ENCODE assay signal across 10 cellular contexts in the genomic region with DNA sequence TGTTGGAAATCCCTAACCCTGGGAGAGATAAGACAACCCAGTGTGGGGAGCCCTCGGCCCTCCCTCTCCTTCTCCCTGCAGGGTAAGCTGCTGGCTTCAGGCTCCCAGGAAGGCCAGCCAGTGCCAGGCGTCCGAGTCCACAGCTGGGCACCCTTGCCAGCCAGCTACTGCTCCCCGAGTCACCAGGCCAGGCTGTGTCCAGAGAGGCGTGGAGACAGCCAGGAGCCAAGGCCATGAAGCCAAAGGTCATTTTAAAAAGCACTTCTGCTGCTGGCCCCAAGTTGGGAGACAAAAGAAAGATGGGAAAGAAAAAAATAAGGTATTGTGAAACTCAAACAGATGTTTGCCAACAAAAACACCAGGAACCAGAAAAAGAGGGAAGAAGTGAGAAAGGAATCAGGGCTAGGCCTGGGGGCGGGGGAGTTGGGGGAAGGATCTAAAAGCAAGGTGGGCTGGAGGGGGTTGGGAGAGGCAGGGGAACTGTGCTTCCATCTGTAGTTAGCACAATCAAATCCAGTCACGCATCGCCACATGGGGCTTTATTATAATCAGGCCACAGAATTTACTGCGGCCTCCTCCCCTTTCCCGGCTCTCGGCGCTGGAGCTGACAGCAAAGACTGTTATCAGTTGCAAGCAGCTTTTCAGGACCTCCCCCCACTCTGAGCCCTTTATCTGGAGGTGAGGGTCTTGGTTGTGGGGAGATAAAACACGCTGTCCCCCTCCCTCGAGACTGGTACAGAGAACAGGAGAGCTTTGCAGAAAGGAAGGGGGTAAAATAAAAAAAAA. TPM values are rescaled to one million over a fixed set of nuclear protein-coding genes. Genes with fewer than 3 reads are reported as not detected.
DNase-seq lines count a peak whose midpoint lies in the region; ATAC-seq and TF ChIP-seq lines count a peak whose summit lies in the region.
"Had no signal": no experiment of that assay in that cellular context is flagged by ENCODE, and none has a peak within 500 bp of the region (broad histone marks: within the 10 kb centered on the region; RNA-seq: fewer than 3 reads in every experiment).

No MANE protein-coding gene starts in this region.

- peak overlapping the region; percentile 100 for H3K27ac Mint-ChIP-seq in neural progenitor cell

- H3K79me2 ChIP-seq in neural progenitor cell (ENCODE audit: low read depth) = no peaks in the 10 kb centered on the region
- no peaks in the 10 kb centered on the region for H3K79me2 ChIP-seq in PC-9 (ENCODE audit: low read depth)

- DNase-seq in C1 segment of cervical spinal cord (lab: John Stamatoyannopoulos, UW) (peak in 12 of 14 donors; percentile 4 to 77 (median 56)), WERI-Rb-1 (peak; percentile 91), foreskin fibroblast (peak; percentile 22 to 59), neural progenitor cell (ENCODE audit: low spot score) (peak; percentile 73), PC-9 (no peak)
- DNase-seq in activated naive CD4-positive, alpha-beta T cell (lab: John Stamatoyannopoulos, UW) = no peak
- DNase-seq: activated CD4-positive, alpha-beta T cell treated with anti-CD3 and anti-CD28 coated beads, Interleukin-2, amount 50 U/mL, for 4 hours; effector CD4-positive, alpha-beta T cell had no signal

- peak overlapping the region; percentile 97 for H3K27ac ChIP-seq in WERI-Rb-1
- H3K27ac ChIP-seq in neural progenitor cell = peak overlapping the region; percentile 91
- no peak overlapping the region for H3K27ac ChIP-seq in PC-9

- H3K4me2 ChIP-seq in neural progenitor cell (peak overlapping the region; percentile 54), PC-9 (no peak overlapping the region)

- H3K27me3 ChIP-seq in WERI-Rb-1 (ENCODE audit: insufficient read depth, low read depth, severe bottlenecking) (no peaks in the 10 kb centered on the region), neural progenitor cell (no peaks in the 10 kb centered on the region), PC-9 (ENCODE audit: insufficient read depth, low read depth) (no peaks in the 10 kb centered on the region)

- CTCF ChIA-PET in PC-9 (lab: Charles Lee) = interaction anchor here (0.6 kb wide), 1 partner anchor 1029 kb away, joined by 3 read pairs; no protein-coding TSS in a partner anchor

- H3K36me3 Mint-ChIP-seq in neural progenitor cell = peaks cover 9% of the 10 kb centered on the region

- peaks cover 55% of the 10 kb centered on the region for H3K4me1 ChIP-seq in neural progenitor cell
- H3K4me1 ChIP-seq in PC-9 (replicated peaks; ENCODE audit: insufficient read depth) = no peaks in the 10 kb centered on the region

- H4K20me1 ChIP-seq in neural progenitor cell (ENCODE audit: low read depth) (no peaks in the 10 kb centered on the region), PC-9 (ENCODE audit: insufficient read depth) (no peaks in the 10 kb centered on the region)

- H2AFZ ChIP-seq in neural progenitor cell (replicated peaks) (no peak overlapping the region), PC-9 (no peak overlapping the region)

- peaks cover 6% of the 10 kb centered on the region for H3K27me3 Mint-ChIP-seq in neural progenitor cell (ENCODE audit: insufficient read depth, low read depth)

- intact Hi-C loops in PC-9 (cut with micrococcal nuclease; ENCODE audit: unreplicated experiment) = no loop called here

- no peak overlapping the region for H3K9ac ChIP-seq in neural progenitor cell

- no peak for TF ChIP-seq CTCF in WERI-Rb-1 (IDR thresholded peaks at IDR 0.05; ENCODE audit: low read depth, low read length)
- TF ChIP-seq CTCF in foreskin fibroblast (IDR thresholded peaks at IDR 0.05; ENCODE audit: low read depth, low read length) = no peak
- TF ChIP-seq CTCF in neural progenitor cell (IDR thresholded peaks at IDR 0.05) = no peak
- TF ChIP-seq CTCF in PC-9 (conservative IDR thresholded peaks at IDR 0.05) = no peak

- H3K4me3 ChIP-seq in WERI-Rb-1 (ENCODE audit: low read depth, low read length) = peak overlapping the region; percentile 22
- no peak overlapping the region for H3K4me3 ChIP-seq in foreskin fibroblast (ENCODE audit: low read depth in 1 of 2, low read length in 2 of 2)
- no peak overlapping the region for H3K4me3 ChIP-seq in neural progenitor cell
- H3K4me3 ChIP-seq in PC-9 = no peak overlapping the region

- H3F3A ChIP-seq in neural progenitor cell (ENCODE audit: low read depth) = peaks cover 62% of the 10 kb centered on the region
- no peaks in the 10 kb centered on the region for H3F3A ChIP-seq in PC-9 (ENCODE audit: insufficient read depth, low read depth)

- peak overlapping the region; percentile 80 for H3K4me3 Mint-ChIP-seq in neural progenitor cell

- peaks cover 3% of the 10 kb centered on the region; the same call in 1 of the 2 replicates for H3K36me3 ChIP-seq in WERI-Rb-1
- no peaks in the 10 kb centered on the region for H3K36me3 ChIP-seq in neural progenitor cell
- H3K36me3 ChIP-seq in PC-9 (ENCODE audit: low read depth) = no peaks in the 10 kb centered on the region

- peaks cover 45% of the 10 kb centered on the region for H3K4me1 Mint-ChIP-seq in neural progenitor cell

- ATAC-seq in HG02840 (IDR thresholded peaks at IDR 0.05; ENCODE audit: low FRiP score, unreplicated experiment) = no peak
- no peak for ATAC-seq in GM18511 (IDR thresholded peaks at IDR 0.05; ENCODE audit: unreplicated experiment)

- H3K9me3 Mint-ChIP-seq in neural progenitor cell = no peaks in the 10 kb centered on the region

- no peaks in the 10 kb centered on the region for H3K9me2 ChIP-seq in PC-9 (ENCODE audit: insufficient read depth)

- no TSS peak for BruUV-seq in PC-9 (replicated peaks; lab: Mats Ljungman, UMichigan)

- H3K9me3 ChIP-seq in WERI-Rb-1 (ENCODE audit: severe bottlenecking) (no peaks in the 10 kb centered on the region), neural progenitor cell (ENCODE audit: low read depth) (no peaks in the 10 kb centered on the region), PC-9 (ENCODE audit: insufficient read depth, low read depth) (no peaks in the 10 kb centered on the region)

- POLR2A ChIA-PET in PC-9 (lab: Charles Lee; ENCODE audit: unreplicated experiment) = no interaction called here

RNA-seq across cellular contexts. Expression of a gene that starts 33.5 kb away (rescaled TPM):
- 23.5 and 28.7 TPM in 2 replicates for total RNA-seq in neural progenitor cell (ENCODE audit: low replicate concordance)
- 23.1 and 23.8 TPM in 2 replicates for total RNA-seq in PC-9 (2021)

Comparison
In these comparisons a context has a peak if more than half of its experiments do, and no peak if none do; other contexts are left out.
1. DNase-seq: peak in C1 segment of cervical spinal cord (12 of 14), WERI-Rb-1 (single experiment), foreskin fibroblast (2 of 2) and neural progenitor cell (single experiment); none in activated naive CD4-positive, alpha-beta T cell (0 of 4) and PC-9 (0 of 2).